ENCODE assay signal across 14 cellular contexts in the genomic region with DNA sequence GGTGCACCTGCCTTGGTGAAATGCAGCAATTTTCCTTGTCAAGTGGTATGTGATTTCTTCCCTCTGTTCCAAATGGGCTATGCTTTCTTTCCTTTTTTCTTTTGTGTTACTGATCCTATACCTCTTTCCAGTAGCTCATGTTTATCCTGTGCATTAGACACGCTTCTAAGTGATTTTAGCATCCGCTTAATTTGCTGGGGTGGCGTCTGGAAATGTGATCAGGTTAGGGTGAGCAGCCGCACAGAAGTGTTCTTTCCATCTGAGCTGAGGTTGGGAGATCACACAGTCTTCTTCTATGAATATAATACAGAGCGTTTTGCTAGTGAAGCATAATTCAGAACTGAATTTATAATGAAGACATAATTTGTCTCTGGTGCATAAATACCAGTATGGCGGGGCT.
"Had no signal": no experiment of that assay in that cellular context is flagged by ENCODE, and none has a peak within 500 bp of the region (broad histone marks: within the 10 kb centered on the region; RNA-seq: fewer than 3 reads in every experiment).

No MANE protein-coding gene starts in this region.

- H3K27ac ChIP-seq: brain microvascular endothelial cell, stomach had no signal

- H3K4me3 Mint-ChIP-seq: activated naive CD8-positive, alpha-beta T cell treated with anti-CD3 and anti-CD28 coated beads for 36 hours; endodermal cell had no signal

- H3K4me1 Mint-ChIP-seq: activated naive CD8-positive, alpha-beta T cell treated with anti-CD3 and anti-CD28 coated beads for 36 hours had no signal

- ATAC-seq: esophagus mucosa, pancreas had no signal

- DNase-seq: activated CD4-positive, alpha-beta T cell treated with anti-CD3 and anti-CD28 coated beads for 4 hours; activated gamma-delta T cell treated with Interleukin-2 at 50 U/mL for 16 hours; activated naive CD8-positive, alpha-beta T cell treated with anti-CD3 and anti-CD28 coated beads for 36 hours; activated T-cell treated with anti-CD3 and anti-CD28 coated beads, Interleukin-2, amount 50 U/mL, for 1 hour; brain microvascular endothelial cell; cerebellar nuclear complex; endodermal cell; hypothalamus; midbrain; pancreas; stimulated activated CD4-positive, alpha-beta T cell treated with anti-CD3 and anti-CD28 coated beads, Interleukin-4, amount 100 ng/mL, for 24 hours; stomach had no signal

- H3K27ac Mint-ChIP-seq: activated naive CD8-positive, alpha-beta T cell treated with anti-CD3 and anti-CD28 coated beads for 36 hours; endodermal cell had no signal

- H3K27me3 ChIP-seq: brain microvascular endothelial cell, pancreas, stomach had no signal

- H3K9me3 ChIP-seq: pancreas, stomach had no signal

- H3K4me1 ChIP-seq: stomach had no signal

- H3K36me3 ChIP-seq: brain microvascular endothelial cell, pancreas, stomach had no signal

- H3K9me3 Mint-ChIP-seq: activated naive CD8-positive, alpha-beta T cell treated with anti-CD3 and anti-CD28 coated beads for 36 hours had no signal

- H3K36me3 Mint-ChIP-seq: activated naive CD8-positive, alpha-beta T cell treated with anti-CD3 and anti-CD28 coated beads for 36 hours had no signal

- H3K4me3 ChIP-seq: lung, pancreas, stomach had no signal
